ENCODE assay signal across 14 cellular contexts in the genomic region with DNA sequence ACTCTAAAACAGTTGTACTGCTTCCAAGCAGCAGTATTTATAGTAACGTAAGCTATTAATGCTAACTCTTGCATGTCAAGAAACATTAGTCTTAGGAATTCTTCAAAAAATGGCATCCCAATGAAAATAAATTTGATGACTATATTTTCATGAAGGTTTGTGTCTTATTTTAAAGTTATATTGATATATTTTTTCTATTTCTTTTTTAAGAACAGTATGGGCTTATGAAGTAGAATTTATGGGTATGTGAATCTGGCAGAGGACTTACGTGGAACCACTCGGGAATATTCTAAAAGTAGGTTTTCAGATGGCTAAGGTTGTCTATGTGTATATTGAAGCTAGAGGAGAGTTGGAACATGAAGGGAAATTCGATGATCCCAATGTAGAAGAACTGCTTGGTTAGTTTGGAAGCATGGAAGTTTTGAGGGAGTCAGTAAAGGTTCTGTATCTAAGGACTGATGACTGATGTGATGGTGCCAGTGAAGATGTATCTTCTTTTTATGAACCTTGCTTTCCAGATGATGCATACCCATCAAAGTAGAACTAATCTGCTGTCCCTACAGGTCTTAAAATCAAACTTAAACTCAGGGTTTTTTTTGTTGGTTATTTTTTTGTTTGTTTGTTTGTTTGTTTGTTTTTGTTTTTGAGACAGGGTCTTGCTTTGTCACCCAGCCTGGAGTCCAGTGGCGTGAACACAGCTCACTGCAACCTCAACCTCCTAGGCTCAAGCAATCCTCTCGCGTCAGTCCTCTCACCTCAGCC. TPM values are rescaled to one million over a fixed set of nuclear protein-coding genes. Genes with fewer than 3 reads are reported as not detected.
DNase-seq lines count a peak whose midpoint lies in the region; ATAC-seq and TF ChIP-seq lines count a peak whose summit lies in the region.
"Had no signal": no experiment of that assay in that cellular context is flagged by ENCODE, and none has a peak within 500 bp of the region (broad histone marks: within the 10 kb centered on the region; RNA-seq: fewer than 3 reads in every experiment).

No MANE protein-coding gene starts in this region.

- H3K79me2 ChIP-seq in osteoblast (ENCODE audit: insufficient read depth, low read length): no peaks in the 10 kb centered on the region

- H3K9me3 ChIP-seq in left ventricle myocardium inferior (replicated peaks) (no peaks in the 10 kb centered on the region), T-helper 17 cell (ENCODE audit: control insufficient read depth, low read length, poor library complexity, severe bottlenecking) (no peaks in the 10 kb centered on the region), osteoblast (ENCODE audit: low read depth, low read length) (no peaks in the 10 kb centered on the region), testis (no peaks in the 10 kb centered on the region)
- H3K9me3 ChIP-seq: Caco-2, HAP-1 had no signal

- no peak for TF ChIP-seq CTCF in left ventricle myocardium inferior (IDR thresholded peaks at IDR 0.05; ENCODE audit: borderline replicate concordance)
- TF ChIP-seq CTCF in nephron (IDR thresholded peaks at IDR 0.05; ENCODE audit: unreplicated experiment in 3 of 3): no peak
- TF ChIP-seq CTCF in osteoblast (IDR thresholded peaks at IDR 0.05; ENCODE audit: extremely low read depth, low read depth, low read length): no peak
- TF ChIP-seq CTCF in testis (IDR thresholded peaks at IDR 0.05): no peak

- DNase-seq in left ventricle myocardium inferior (no peak), left cardiac atrium (no peak), T-helper 17 cell (no peak), osteoblast (ENCODE audit: insufficient read length, low spot score, missing footprints) (no peak), testis (no peak)
- DNase-seq: C1 segment of cervical spinal cord; Caco-2; CD8-positive, alpha-beta T cell; DMS153; DND-41; GOT3; HFFc6 had no signal

- ATAC-seq in left cardiac atrium (no peak), T-helper 17 cell (no peak)
- ATAC-seq: CD8-positive, alpha-beta T cell had no signal

- no peaks in the 10 kb centered on the region for H4K20me1 ChIP-seq in osteoblast (ENCODE audit: insufficient read depth, low read length)

- H2AFZ ChIP-seq in osteoblast (ENCODE audit: low read length): no peak overlapping the region

- H3K4me3 Mint-ChIP-seq in T-helper 17 cell (no peak overlapping the region), nephron (no peak overlapping the region)
- H3K4me3 Mint-ChIP-seq: CD8-positive, alpha-beta T cell; HFFc6 had no signal

- no peaks in the 10 kb centered on the region for H3K9me3 Mint-ChIP-seq in nephron
- H3K9me3 Mint-ChIP-seq: CD8-positive, alpha-beta T cell; HFFc6 had no signal

- no peak overlapping the region for H3K4me2 ChIP-seq in osteoblast (ENCODE audit: insufficient read depth, low read length)

- WGBS in testis, 2 donors: 86 to 87% methylated on average over 7 of the region's 7 CpGs

- H3K36me3 ChIP-seq in left ventricle myocardium inferior (peaks cover 86% of the 10 kb centered on the region), osteoblast (ENCODE audit: insufficient read depth, low read length) (peaks cover 91% of the 10 kb centered on the region), testis (ENCODE audit: low read depth, missing control alignments) (no peaks in the 10 kb centered on the region)

- intact Hi-C loops in left ventricle myocardium inferior (cut with micrococcal nuclease) (loop anchor here (10.0 kb wide), 2 partner anchors 304 to 654 kb away; no protein-coding TSS in a partner anchor), left cardiac atrium (cut with DNase I) (loop anchor here (10.0 kb wide), 2 partner anchors 284 to 304 kb away; no protein-coding TSS in a partner anchor), testis (cut with DNase I; ENCODE audit: low total_unique reads) (loop anchor here (10.0 kb wide), 1 partner anchor 974 kb away; no protein-coding TSS in a partner anchor)

- H3K27me3 Mint-ChIP-seq in T-helper 17 cell: no peaks in the 10 kb centered on the region
- H3K27me3 Mint-ChIP-seq in nephron (ENCODE audit: low read depth): no peaks in the 10 kb centered on the region

- H3K36me3 Mint-ChIP-seq in T-helper 17 cell (ENCODE audit: low read depth) (peaks cover 7% of the 10 kb centered on the region), nephron (ENCODE audit: low read depth) (peaks cover 82% of the 10 kb centered on the region)

- peak overlapping the region; percentile 5 for H3K27ac ChIP-seq in left ventricle myocardium inferior (replicated peaks)
- H3K27ac ChIP-seq in osteoblast (ENCODE audit: low read depth, low read length): no peak overlapping the region
- no peak overlapping the region for H3K27ac ChIP-seq in testis

- TF ChIP-seq POLR2A in testis (IDR thresholded peaks at IDR 0.05): no peak

- H3K27me3 ChIP-seq in left ventricle myocardium inferior (ENCODE audit: low read depth): no peaks in the 10 kb centered on the region
- H3K27me3 ChIP-seq in osteoblast (ENCODE audit: insufficient read depth, low read length): no peaks in the 10 kb centered on the region
- no peaks in the 10 kb centered on the region for H3K27me3 ChIP-seq in testis

- H3K27ac Mint-ChIP-seq in T-helper 17 cell (peak overlapping the region; percentile 8), nephron (peak overlapping the region in 2 of 3 experiments; percentile 19 to 29)
- H3K27ac Mint-ChIP-seq: CD8-positive, alpha-beta T cell; HFFc6 had no signal

- H3K4me1 ChIP-seq in left ventricle myocardium inferior (peaks cover 26% of the 10 kb centered on the region), osteoblast (ENCODE audit: insufficient read depth, low read length) (peaks cover 5% of the 10 kb centered on the region), testis (peaks cover 3% of the 10 kb centered on the region)
- H3K4me1 ChIP-seq: HAP-1 had no signal

- no peak overlapping the region for H3K4me3 ChIP-seq in left ventricle myocardium inferior
- H3K4me3 ChIP-seq in osteoblast (ENCODE audit: insufficient read depth, low read length): no peak overlapping the region
- H3K4me3 ChIP-seq in testis: no peak overlapping the region
- H3K4me3 ChIP-seq: HAP-1 had no signal

- peaks cover 7% of the 10 kb centered on the region for H3K4me1 Mint-ChIP-seq in T-helper 17 cell
- H3K4me1 Mint-ChIP-seq in nephron: peaks cover 28% of the 10 kb centered on the region

RNA-seq across cellular contexts. Expression of gene DDX1, which starts 39.5 kb away (rescaled TPM):
- total RNA-seq in left ventricle myocardium inferior (156 TPM), left cardiac atrium (100 to 1,000 TPM in 1 of 2 donors, 10 to 100 TPM in 1; 94.5 to 122 TPM), T-helper 17 cell (10 to 100 TPM; 27.6 to 35.0 TPM), osteoblast (76.0 and 86.3 TPM in 2 replicates), testis (10 to 100 TPM; 65.0 to 66.9 TPM)
- 60.4 TPM for polyA plus RNA-seq in testis (ENCODE audit: insufficient read depth, low read depth, low replicate concordance)
